ENCODE assay signal across 2 cellular contexts in the genomic region with DNA sequence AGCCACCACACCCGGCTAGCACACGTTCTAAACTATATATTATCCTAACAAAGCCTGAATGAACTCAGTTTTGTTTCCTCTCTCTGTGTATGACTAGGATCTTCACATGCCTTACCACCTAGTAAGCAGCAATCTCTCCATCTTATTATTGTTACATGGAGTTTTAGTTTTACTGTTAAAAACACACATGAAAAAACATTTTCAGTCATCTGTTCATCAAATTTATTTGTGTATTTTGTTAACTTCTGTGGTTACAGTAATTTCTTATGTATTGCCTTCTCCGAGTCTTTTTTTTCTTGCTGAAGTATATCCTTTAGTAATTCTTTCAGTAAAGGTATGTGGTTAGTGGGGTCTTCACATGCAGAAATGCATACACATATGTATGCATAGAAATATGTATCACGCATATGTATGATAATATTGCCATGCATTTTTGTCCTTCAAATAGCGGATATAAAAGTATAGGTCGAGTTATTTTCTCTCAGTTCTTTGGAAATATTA.
TF ChIP-seq lines count a peak whose summit lies in the region.

No MANE protein-coding gene starts in this region.

TF ChIP-seq in IMR-90, 13 proteins besides CTCF, POLR2A, EP300 and RAD21:
- TF ChIP-seq CEBPB (IDR thresholded peaks at IDR 0.05; ENCODE audit: low read depth, low read length) (no peak), FOS (IDR thresholded peaks at IDR 0.05; ENCODE audit: low read depth, low read length) (no peak), RCOR1 (IDR thresholded peaks at IDR 0.05; ENCODE audit: insufficient replicate concordance, low read length) (no peak), MAZ (IDR thresholded peaks at IDR 0.05; ENCODE audit: borderline replicate concordance, low read depth, low read length) (no peak), SMC3 (IDR thresholded peaks at IDR 0.05; ENCODE audit: low read depth, low read length) (no peak), BHLHE40 (IDR thresholded peaks at IDR 0.05; ENCODE audit: low read depth, low read length) (no peak), MAFK (IDR thresholded peaks at IDR 0.05; ENCODE audit: low read depth, low read length) (no peak), NFE2L2 (IDR thresholded peaks at IDR 0.05; ENCODE audit: low read depth, low read length) (no peak)
- TF ChIP-seq, protein P1, sequence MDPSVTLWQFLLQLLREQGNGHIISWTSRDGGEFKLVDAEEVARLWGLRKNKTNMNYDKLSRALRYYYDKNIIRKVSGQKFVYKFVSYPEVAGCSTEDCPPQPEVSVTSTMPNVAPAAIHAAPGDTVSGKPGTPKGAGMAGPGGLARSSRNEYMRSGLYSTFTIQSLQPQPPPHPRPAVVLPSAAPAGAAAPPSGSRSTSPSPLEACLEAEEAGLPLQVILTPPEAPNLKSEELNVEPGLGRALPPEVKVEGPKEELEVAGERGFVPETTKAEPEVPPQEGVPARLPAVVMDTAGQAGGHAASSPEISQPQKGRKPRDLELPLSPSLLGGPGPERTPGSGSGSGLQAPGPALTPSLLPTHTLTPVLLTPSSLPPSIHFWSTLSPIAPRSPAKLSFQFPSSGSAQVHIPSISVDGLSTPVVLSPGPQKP (IDR thresholded peaks at IDR 0.05; ENCODE audit: borderline replicate concordance, low read depth, low read length) = no peak
- TF ChIP-seq, protein P2, sequence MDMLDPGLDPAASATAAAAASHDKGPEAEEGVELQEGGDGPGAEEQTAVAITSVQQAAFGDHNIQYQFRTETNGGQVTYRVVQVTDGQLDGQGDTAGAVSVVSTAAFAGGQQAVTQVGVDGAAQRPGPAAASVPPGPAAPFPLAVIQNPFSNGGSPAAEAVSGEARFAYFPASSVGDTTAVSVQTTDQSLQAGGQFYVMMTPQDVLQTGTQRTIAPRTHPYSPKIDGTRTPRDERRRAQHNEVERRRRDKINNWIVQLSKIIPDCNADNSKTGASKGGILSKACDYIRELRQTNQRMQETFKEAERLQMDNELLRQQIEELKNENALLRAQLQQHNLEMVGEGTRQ (IDR thresholded peaks at IDR 0.05; ENCODE audit: low read depth, low read length) = no peak

TF ChIP-seq in H1, 55 proteins besides CTCF, POLR2A, EP300 and RAD21:
- TF ChIP-seq POU5F1 (IDR thresholded peaks at IDR 0.05; ENCODE audit: low read depth, low read length) (no peak), PHF8 (conservative IDR thresholded peaks at IDR 0.05; ENCODE audit: low read depth, low read length) (no peak)
